Comparison of ENCODE assay signal across 28 cellular contexts in the genomic region with DNA sequence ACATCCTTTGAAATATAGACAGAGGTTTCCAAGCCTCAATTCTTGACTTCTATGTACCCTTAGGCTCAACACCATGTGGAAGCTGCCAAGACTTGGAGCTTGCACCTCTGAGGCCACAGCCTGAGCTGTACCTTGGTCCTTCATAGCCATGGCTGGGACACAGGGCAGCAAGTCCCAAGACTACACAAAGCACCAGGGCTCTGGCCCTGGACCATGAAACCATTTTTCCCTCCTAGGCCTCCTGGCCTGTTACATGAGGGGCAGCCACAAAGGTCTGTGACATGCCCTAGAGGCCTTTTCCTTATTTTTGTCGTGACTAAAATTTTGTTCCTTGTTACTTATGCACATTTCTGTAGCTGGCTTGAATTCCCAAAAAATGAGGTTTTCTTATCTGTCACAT.
"Had no signal": no experiment of that assay in that cellular context is flagged by ENCODE, and none has a peak within 500 bp of the region (broad histone marks: within the 10 kb centered on the region; RNA-seq: fewer than 3 reads in every experiment).

No MANE protein-coding gene starts in this region.

- H2AFZ ChIP-seq: hepatocyte had no signal

- DNase-seq: colonic mucosa; cortex of kidney; dermis blood vessel endothelial cell; dorsolateral prefrontal cortex; effector CD4-positive, alpha-beta T cell; effector CD8-positive, alpha-beta T cell; effector memory CD4-positive, alpha-beta T cell; effector memory CD8-positive, alpha-beta T cell; endodermal cell; erythroblast; esophagus squamous epithelium; foreskin fibroblast; foreskin keratinocyte; foreskin melanocyte; gastrocnemius medialis; glutamatergic neuron; head of caudate nucleus; heart left ventricle; heart right ventricle had no signal

- H3K27me3 ChIP-seq: colonic mucosa, dorsolateral prefrontal cortex, esophagus muscularis mucosa, esophagus squamous epithelium, foreskin keratinocyte, gastrocnemius medialis, gastroesophageal sphincter, heart left ventricle, heart right ventricle, hepatocyte had no signal

- H3K4me2 ChIP-seq: hepatocyte had no signal

- H3K36me3 ChIP-seq: colonic mucosa, esophagus muscularis mucosa, esophagus squamous epithelium, gastrocnemius medialis, gastroesophageal sphincter, heart left ventricle, heart right ventricle had no signal

- H3K4me3 ChIP-seq: colonic mucosa, coronary artery, dorsolateral prefrontal cortex, esophagus muscularis mucosa, esophagus squamous epithelium, gastrocnemius medialis, gastroesophageal sphincter, heart left ventricle, heart right ventricle, hepatocyte had no signal

- H3K79me2 ChIP-seq: hepatocyte had no signal

- H3K4me1 ChIP-seq: colonic mucosa, esophagus muscularis mucosa, esophagus squamous epithelium, foreskin keratinocyte, gastrocnemius medialis, gastroesophageal sphincter, heart left ventricle, heart right ventricle had no signal

- ATAC-seq: effector memory CD8-positive, alpha-beta T cell; esophagus mucosa; foreskin keratinocyte; gastrocnemius medialis; gastroesophageal sphincter; heart left ventricle; heart right ventricle had no signal

- H3K9me3 ChIP-seq: colonic mucosa, esophagus muscularis mucosa, gastrocnemius medialis, gastroesophageal sphincter had no signal

- H3K27ac ChIP-seq: colonic mucosa, coronary artery, dorsolateral prefrontal cortex, epithelial cell of prostate, esophagus muscularis mucosa, esophagus squamous epithelium, foreskin keratinocyte, gastrocnemius medialis, gastroesophageal sphincter, heart left ventricle, heart right ventricle, hepatocyte had no signal

- FAIRE-seq: endometrium, endothelial cell of umbilical vein, frontal cortex had no signal
